8 cellular contexts compared by ENCODE assay signal in the genomic region with DNA sequence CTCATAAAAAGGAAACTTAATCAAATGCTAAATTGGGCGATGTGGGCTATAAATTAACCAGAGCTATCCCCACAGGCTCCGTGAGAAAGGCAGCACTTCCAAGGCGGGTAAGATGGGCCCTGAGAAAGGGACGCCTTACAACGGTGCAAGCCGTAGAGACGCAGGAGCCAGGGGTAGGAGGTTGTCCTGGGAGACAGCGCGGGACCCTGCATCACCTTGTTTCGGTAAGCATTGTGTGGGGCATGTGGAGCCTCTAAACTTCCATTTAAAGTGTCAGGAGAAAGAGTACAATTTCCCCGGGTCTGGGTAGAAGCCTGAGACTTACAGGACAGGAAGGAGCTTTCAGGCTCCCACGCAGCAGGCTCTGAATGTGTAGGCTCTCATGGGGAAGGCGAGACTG. TPM values are rescaled to one million over a fixed set of nuclear protein-coding genes. Genes with fewer than 3 reads are reported as not detected.
A peak's percentile ranks its signal among the peaks of the same experiment; 100 is the strongest.
DNase-seq lines count a peak whose midpoint lies in the region; ATAC-seq and TF ChIP-seq lines count a peak whose summit lies in the region.

No MANE protein-coding gene starts in this region.

- no peaks in the 10 kb centered on the region for H3K9me3 ChIP-seq in SJCRH30 (replicated peaks)

- no peak for ATAC-seq in GM19351 (IDR thresholded peaks at IDR 0.05; ENCODE audit: unreplicated experiment)

- H3K4me3 ChIP-seq in GM12864 (ENCODE audit: low read depth, low read length) (peak overlapping the region; percentile 85), SJCRH30 (peak overlapping the region; percentile 63), fibroblast of mammary gland (ENCODE audit: control insufficient read depth, low read depth, low read length) (peak overlapping the region; percentile 46), retinal pigment epithelial cell (ENCODE audit: low read length) (peak overlapping the region; percentile 55)

- TF ChIP-seq CTCF in GM12864 (IDR thresholded peaks at IDR 0.05; ENCODE audit: low read depth, low read length, missing control alignments) (no peak), fibroblast of mammary gland (conservative IDR thresholded peaks at IDR 0.05; ENCODE audit: control insufficient read depth, insufficient read depth, low read depth, low read length) (no peak), retinal pigment epithelial cell (conservative IDR thresholded peaks at IDR 0.05; ENCODE audit: low read depth, low read length) (no peak)

- no peaks in the 10 kb centered on the region for H3K36me3 ChIP-seq in SJCRH30

- H3K27ac ChIP-seq in SJCRH30 = no peak overlapping the region

- no peak for DNase-seq in GM12864 (ENCODE audit: low read depth)
- no peak for DNase-seq in SJCRH30
- no peak for DNase-seq in fibroblast of mammary gland (ENCODE audit: low read depth)
- DNase-seq in retinal pigment epithelial cell (ENCODE audit: low read depth) = no peak
- DNase-seq in cerebellum (ENCODE audit: low spot score) = no peak
- no peak for DNase-seq in NCI-H1092 (lab: John Stamatoyannopoulos, UW)
- DNase-seq in SW 1271 (lab: John Stamatoyannopoulos, UW) = no peak

- peaks cover 31% of the 10 kb centered on the region for H3K4me1 ChIP-seq in SJCRH30

- H3K27me3 ChIP-seq in SJCRH30 = 0 out of 2 replicates have a peak, but pooled peaks cover 7% of the 10 kb centered on the region

RNA-seq across cellular contexts. Expression of a gene that starts 1.2 kb away (rescaled TPM):
- 5.3 and 5.9 TPM in 2 replicates for total RNA-seq in SJCRH30 (2014; rRNA removed; shearing (Covaris generic))
- 7.5 TPM for total RNA-seq in cerebellum

RNA-seq across cellular contexts. Expression of a gene that starts 30.7 kb away (rescaled TPM):
- total RNA-seq in SJCRH30 (2014; rRNA removed; shearing (Covaris generic)) = 10.6 and 11.3 TPM in 2 replicates
- total RNA-seq in cerebellum = 12.2 TPM

RNA-seq across cellular contexts. Expression of a gene that starts 49.7 kb away (rescaled TPM):
- 44.9 and 46.1 TPM in 2 replicates for total RNA-seq in SJCRH30 (2014; rRNA removed; shearing (Covaris generic))
- total RNA-seq in cerebellum = 45.3 TPM
